Comparison of ENCODE assay signal across 1 cellular context in genomic region chr6:31901953-31902643, GRCh38.
TF ChIP-seq lines count a peak whose summit lies in the region.

ZBTB12 (minus strand) TSS chr6:31902086; CDS start chr6:31901305, 781 bp downstream.

TF ChIP-seq in HepG2, 621 proteins besides CTCF, POLR2A, EP300 and RAD21 (continued from another document and continues in another):
- TF ChIP-seq ZNF503 (CRISPR knock-in tag; IDR thresholded peaks at IDR 0.05): no peak
- peak; percentile 23; the same call in 1 of the 2 replicates for TF ChIP-seq PLSCR1 (CRISPR knock-in tag; IDR thresholded peaks at IDR 0.05; ENCODE audit: borderline replicate concordance)
- TF ChIP-seq MTA3 (CRISPR knock-in tag; IDR thresholded peaks at IDR 0.05): no peak
- TF ChIP-seq CCAR2 (optimal IDR thresholded peaks at IDR 0.05; ENCODE audit: low read depth, low read length): peak; percentile 9
- no peak for TF ChIP-seq ZNF432 (CRISPR knock-in tag; IDR thresholded peaks at IDR 0.05; ENCODE audit: borderline replicate concordance)
- peak; percentile 68; the same call in 1 of the 2 replicates for TF ChIP-seq ARID4A (CRISPR knock-in tag; IDR thresholded peaks at IDR 0.05; ENCODE audit: borderline replicate concordance)
- no peak for TF ChIP-seq BHLHE40 (IDR thresholded peaks at IDR 0.05; ENCODE audit: low read length)
- TF ChIP-seq ZFP90 (CRISPR knock-in tag; IDR thresholded peaks at IDR 0.05; ENCODE audit: borderline replicate concordance): 0 out of 2 replicates have a peak, but pooled peaks have one; percentile 15
- 0 out of 2 replicates have a peak, but pooled peaks have one; percentile 56 for TF ChIP-seq ZNF160 (CRISPR knock-in tag; IDR thresholded peaks at IDR 0.05)
- TF ChIP-seq SALL2 (CRISPR knock-in tag; IDR thresholded peaks at IDR 0.05): 0 out of 2 replicates have a peak, but pooled peaks have one; percentile 21
- TF ChIP-seq ZNF83 (CRISPR knock-in tag; IDR thresholded peaks at IDR 0.05; ENCODE audit: borderline replicate concordance): no peak; the same call in 1 of the 2 replicates
- TF ChIP-seq SMAD1 (CRISPR knock-in tag; IDR thresholded peaks at IDR 0.05; ENCODE audit: borderline replicate concordance, low read depth): no peak
- 0 out of 2 replicates have a peak, but pooled peaks have one; percentile 26 for TF ChIP-seq POGK (CRISPR knock-in tag; conservative IDR thresholded peaks at IDR 0.05)
- no peak for TF ChIP-seq ZSCAN30 (CRISPR knock-in tag; IDR thresholded peaks at IDR 0.05)
- 0 out of 2 replicates have a peak, but pooled peaks have one; percentile 10 for TF ChIP-seq ZNF724P (CRISPR knock-in tag; IDR thresholded peaks at IDR 0.05; ENCODE audit: borderline replicate concordance)
- no peak for TF ChIP-seq SATB2 (CRISPR knock-in tag; IDR thresholded peaks at IDR 0.05)
- peak; percentile 44; the same call in 1 of the 2 replicates for TF ChIP-seq ZNF619 (CRISPR knock-in tag; IDR thresholded peaks at IDR 0.05)
- 0 out of 2 replicates have a peak, but pooled peaks have one; percentile 59 for TF ChIP-seq SIN3A (IDR thresholded peaks at IDR 0.05; ENCODE audit: borderline replicate concordance, low read depth, low read length)
- peak; percentile 60; the same call in 1 of the 2 replicates for TF ChIP-seq TSC22D2 (CRISPR knock-in tag; IDR thresholded peaks at IDR 0.05; ENCODE audit: borderline replicate concordance)
- peak; percentile 34; the same call in 1 of the 2 replicates for TF ChIP-seq ZNF770 (CRISPR knock-in tag; IDR thresholded peaks at IDR 0.05)
- 0 out of 2 replicates have a peak, but pooled peaks have one; percentile 27 for TF ChIP-seq ZBTB20 (CRISPR knock-in tag; IDR thresholded peaks at IDR 0.05; ENCODE audit: borderline replicate concordance, low read depth)
- peak; percentile 52; the same call in 1 of the 2 replicates for TF ChIP-seq HOXA5 (CRISPR knock-in tag; IDR thresholded peaks at IDR 0.05)
- TF ChIP-seq NONO (IDR thresholded peaks at IDR 0.05): no peak
- TF ChIP-seq NONO (CRISPR knock-in tag; conservative IDR thresholded peaks at IDR 0.05): peak; percentile 94
- TF ChIP-seq ZNF672 (CRISPR knock-in tag; IDR thresholded peaks at IDR 0.05): peak; percentile 80
- no peak for TF ChIP-seq HNF4G (IDR thresholded peaks at IDR 0.05; ENCODE audit: borderline replicate concordance, low read depth, low read length)
- TF ChIP-seq HNF4G (CRISPR knock-in tag; IDR thresholded peaks at IDR 0.05; ENCODE audit: borderline replicate concordance, low read depth): peak; percentile 73; the same call in 1 of the 2 replicates
- no peak for TF ChIP-seq ZBTB37 (CRISPR knock-in tag; IDR thresholded peaks at IDR 0.05)
- TF ChIP-seq ATF3 (CRISPR knock-in tag; IDR thresholded peaks at IDR 0.05): 0 out of 2 replicates have a peak, but pooled peaks have one; percentile 20
- TF ChIP-seq ATF7 (IDR thresholded peaks at IDR 0.05): no peak
- peak; percentile 39; the same call in 1 of the 2 replicates for TF ChIP-seq ATF7 (CRISPR knock-in tag; IDR thresholded peaks at IDR 0.05)
- TF ChIP-seq ZNF296 (CRISPR knock-in tag; conservative IDR thresholded peaks at IDR 0.05): no peak
- TF ChIP-seq YY1 (IDR thresholded peaks at IDR 0.05; ENCODE audit: insufficient read depth, insufficient replicate concordance, low read depth, low read length): peak; percentile 76
- 0 out of 2 replicates have a peak, but pooled peaks have one; percentile 65 for TF ChIP-seq ZNF552 (CRISPR knock-in tag; IDR thresholded peaks at IDR 0.05; ENCODE audit: borderline replicate concordance)
- TF ChIP-seq ZNF639 (CRISPR knock-in tag; conservative IDR thresholded peaks at IDR 0.05): no peak
- peak; percentile 91 for TF ChIP-seq DNMT1 (CRISPR knock-in tag; IDR thresholded peaks at IDR 0.05)
- peak; percentile 66; the same call in 1 of the 2 replicates for TF ChIP-seq SAP130 (CRISPR knock-in tag; IDR thresholded peaks at IDR 0.05; ENCODE audit: low read depth)
- TF ChIP-seq MEIS2 (CRISPR knock-in tag; IDR thresholded peaks at IDR 0.05): peak; percentile 61
- no peak for TF ChIP-seq HMG20A (CRISPR knock-in tag; IDR thresholded peaks at IDR 0.05; ENCODE audit: borderline replicate concordance)
- peak; percentile 25; the same call in 1 of the 2 replicates for TF ChIP-seq REPIN1 (CRISPR knock-in tag; IDR thresholded peaks at IDR 0.05; ENCODE audit: borderline replicate concordance, low read depth)
- peak; percentile 53; the same call in 1 of the 2 replicates for TF ChIP-seq KDM5B (CRISPR knock-in tag; IDR thresholded peaks at IDR 0.05; ENCODE audit: borderline replicate concordance)
- TF ChIP-seq ZNF326 (CRISPR knock-in tag; IDR thresholded peaks at IDR 0.05; ENCODE audit: borderline replicate concordance): 0 out of 2 replicates have a peak, but pooled peaks have one; percentile 71
- TF ChIP-seq SOX13 (IDR thresholded peaks at IDR 0.05): no peak
- peak in 1 of 2 experiments; percentile 15; a peak in 1 of 4 replicates for TF ChIP-seq SOX13 (CRISPR knock-in tag; conservative IDR thresholded peaks at IDR 0.05 in 1 of 2, IDR thresholded peaks at IDR 0.05 in 1 of 2)
- 0 out of 2 replicates have a peak, but pooled peaks have one; percentile 26 for TF ChIP-seq BRF2 (CRISPR knock-in tag; IDR thresholded peaks at IDR 0.05)
- TF ChIP-seq TBX2 (CRISPR knock-in tag; IDR thresholded peaks at IDR 0.05; ENCODE audit: borderline replicate concordance): peak; percentile 78
- TF ChIP-seq THAP11 (CRISPR knock-in tag; IDR thresholded peaks at IDR 0.05): peak; percentile 69; the same call in 1 of the 2 replicates
- TF ChIP-seq ATF4 (CRISPR knock-in tag; IDR thresholded peaks at IDR 0.05): 0 out of 4 replicates have a peak, but pooled peaks of 1 of the 2 experiments have one; percentile 22
- TF ChIP-seq NFATC3 (CRISPR knock-in tag; IDR thresholded peaks at IDR 0.05): no peak
- no peak for TF ChIP-seq IKZF4 (CRISPR knock-in tag; IDR thresholded peaks at IDR 0.05; ENCODE audit: borderline replicate concordance, low read depth, not compliant biosample characterization)
